In the genomic region with DNA sequence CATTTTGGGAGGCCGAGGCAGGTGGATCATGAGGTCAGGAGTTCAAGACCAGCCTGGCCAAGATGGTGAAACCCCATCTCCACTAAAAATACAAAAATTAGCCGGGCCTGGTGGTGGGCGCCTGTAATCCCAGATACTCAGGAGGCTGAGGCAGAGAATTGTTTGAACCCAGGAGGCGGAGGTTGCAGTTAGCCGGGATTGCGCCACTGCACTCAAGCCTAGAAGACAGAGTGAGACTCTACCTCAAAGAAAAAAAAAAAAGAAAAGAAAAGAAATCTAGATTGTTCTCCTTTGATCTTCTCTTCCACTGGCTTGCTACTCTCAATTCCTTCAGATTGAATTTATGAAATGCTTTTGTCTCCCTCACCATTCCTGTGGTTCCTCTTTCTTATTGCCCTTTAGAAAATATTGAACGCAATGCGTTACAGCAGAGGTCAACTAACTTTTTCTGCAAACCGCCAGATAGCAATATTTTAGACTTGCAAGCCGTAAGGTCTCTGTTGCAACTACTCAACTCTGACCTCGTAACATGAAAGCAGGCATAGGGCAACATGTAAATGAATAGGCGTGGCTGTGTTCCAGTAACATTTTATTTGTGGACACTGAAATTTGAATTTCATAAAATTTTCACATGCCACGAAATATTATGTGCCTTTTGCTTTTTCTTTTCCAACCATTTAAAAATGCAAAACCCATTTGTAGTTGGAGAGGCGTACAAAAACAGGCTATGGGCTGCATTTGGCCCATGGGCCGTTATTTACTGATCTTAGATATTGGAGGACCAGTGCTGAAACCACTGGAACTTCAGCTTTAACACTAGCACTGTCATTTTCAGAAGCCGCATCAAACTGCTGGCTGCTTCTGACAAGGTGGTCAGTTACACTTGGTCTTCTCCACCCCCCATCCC, we compare ENCODE assay signal across 18 cellular contexts. TPM values are rescaled to one million over a fixed set of nuclear protein-coding genes. Genes with fewer than 3 reads are reported as not detected.
DNase-seq lines count a peak whose midpoint lies in the region; ATAC-seq and TF ChIP-seq lines count a peak whose summit lies in the region.
"Had no signal": no experiment of that assay in that cellular context is flagged by ENCODE, and none has a peak within 500 bp of the region (broad histone marks: within the 10 kb centered on the region; RNA-seq: fewer than 3 reads in every experiment).

No MANE protein-coding gene starts in this region.

- H3K27ac ChIP-seq in neutrophil (peak overlapping the region; percentile 64), right cardiac atrium (ENCODE audit: low read length) (no peak overlapping the region)
- H3K27ac ChIP-seq: GM23248, left ventricle myocardium inferior, uterus had no signal

- H3K4me3 ChIP-seq in neutrophil (ENCODE audit: low read depth in 1 of 2, low read length in 1 of 2): no peak overlapping the region
- H3K4me3 ChIP-seq in right cardiac atrium (ENCODE audit: low read length): no peak overlapping the region
- H3K4me3 ChIP-seq: GM23248, left ventricle myocardium inferior, uterus had no signal

- POLR2A ChIA-PET in activated naive CD8-positive, alpha-beta T cell treated with anti-CD3 and anti-CD28 coated beads, Interleukin-2, amount 10 ng/mL, durations not matched to agents 7 days and 5 days (lab: Charles Lee): interaction anchor here (0.7 to 1.8 kb wide), 3 partner anchors 11 to 22 kb away, joined by 3 to 5 read pairs (median 3); no protein-coding TSS in a partner anchor

- H3K27me3 Mint-ChIP-seq in T-helper 2 cell treated with Interferon-gamma antibody and Interleukin-4, amounts not matched to agents 5 μg/mL and 100 μg/mL, for 36 hours (ENCODE audit: low read depth): no peaks in the 10 kb centered on the region
- H3K27me3 Mint-ChIP-seq in activated naive CD8-positive, alpha-beta T cell treated with anti-CD3 and anti-CD28 coated beads, Interleukin-2, amount 10 ng/mL, durations not matched to agents 7 days and 5 days: no peaks in the 10 kb centered on the region

- H3K9me3 Mint-ChIP-seq in T-helper 2 cell treated with Interferon-gamma antibody and Interleukin-4, amounts not matched to agents 5 μg/mL and 100 μg/mL, for 36 hours: no peaks in the 10 kb centered on the region
- no peaks in the 10 kb centered on the region for H3K9me3 Mint-ChIP-seq in activated naive CD8-positive, alpha-beta T cell treated with anti-CD3 and anti-CD28 coated beads, Interleukin-2, amount 10 ng/mL, durations not matched to agents 7 days and 5 days

- H3K27ac Mint-ChIP-seq in T-helper 2 cell treated with Interferon-gamma antibody and Interleukin-4, amounts not matched to agents 5 μg/mL and 100 μg/mL, for 36 hours: peak overlapping the region; percentile 72
- peak overlapping the region; percentile 87 for H3K27ac Mint-ChIP-seq in activated naive CD8-positive, alpha-beta T cell treated with anti-CD3 and anti-CD28 coated beads, Interleukin-2, amount 10 ng/mL, durations not matched to agents 7 days and 5 days

- H3K9me3 ChIP-seq in neutrophil: no peaks in the 10 kb centered on the region
- no peaks in the 10 kb centered on the region for H3K9me3 ChIP-seq in right cardiac atrium (ENCODE audit: control insufficient read depth, low read length)
- H3K9me3 ChIP-seq: left ventricle myocardium inferior, uterus had no signal

- intact Hi-C loops in right cardiac atrium (cut with DNase I): no loop called here
- intact Hi-C loops in sciatic nerve (cut with DNase I): no loop called here

- peak overlapping the region; percentile 39 for H3K4me3 Mint-ChIP-seq in T-helper 2 cell treated with Interferon-gamma antibody and Interleukin-4, amounts not matched to agents 5 μg/mL and 100 μg/mL, for 36 hours
- H3K4me3 Mint-ChIP-seq in activated naive CD8-positive, alpha-beta T cell treated with anti-CD3 and anti-CD28 coated beads, Interleukin-2, amount 10 ng/mL, durations not matched to agents 7 days and 5 days: peak overlapping the region; percentile 71
- H3K4me3 Mint-ChIP-seq: nephron had no signal

- no peak for DNase-seq in T-helper 2 cell treated with Interferon-gamma antibody and Interleukin-4, amounts not matched to agents 5 μg/mL and 100 μg/mL, for 36 hours (ENCODE audit: low spot score)
- DNase-seq in T-helper 2 cell: no peak
- DNase-seq in NOMO-1 (lab: John Stamatoyannopoulos, UW; ENCODE audit: unreplicated experiment in 2 of 2): peak; percentile 90 to 97
- DNase-seq in activated naive CD8-positive, alpha-beta T cell treated with anti-CD3 and anti-CD28 coated beads, Interleukin-2, amount 10 ng/mL, durations not matched to agents 7 days and 5 days: no peak
- no peak for DNase-seq in right cardiac atrium
- no peak for DNase-seq in sciatic nerve (ENCODE audit: low spot score)
- DNase-seq in Ammon's horn (ENCODE audit: low spot score): no peak
- DNase-seq: Calu3; GF-D8; GM23248; hippocampal formation; left ventricle myocardium inferior; NCI-H1048; stimulated activated CD4-positive, alpha-beta T cell treated with anti-CD3 and anti-CD28 coated beads, Interleukin-2, amount 100 ng/mL, for 48 hours; uterus had no signal

- peaks cover 44% of the 10 kb centered on the region for H3K4me1 Mint-ChIP-seq in T-helper 2 cell treated with Interferon-gamma antibody and Interleukin-4, amounts not matched to agents 5 μg/mL and 100 μg/mL, for 36 hours (ENCODE audit: low read depth)
- H3K4me1 Mint-ChIP-seq in activated naive CD8-positive, alpha-beta T cell treated with anti-CD3 and anti-CD28 coated beads, Interleukin-2, amount 10 ng/mL, durations not matched to agents 7 days and 5 days: peaks cover 60% of the 10 kb centered on the region

- peaks cover 26 to 29% of the 10 kb centered on the region in 2 experiments for H3K4me1 ChIP-seq in neutrophil (ENCODE audit: control insufficient read depth in 1 of 2, insufficient read depth in 1 of 2, low read depth in 1 of 2, low read length in 1 of 2)
- H3K4me1 ChIP-seq in right cardiac atrium (ENCODE audit: control insufficient read depth, insufficient read depth, low read length): peaks cover 3% of the 10 kb centered on the region
- H3K4me1 ChIP-seq: uterus had no signal

- H3K27me3 ChIP-seq in neutrophil (no peaks in the 10 kb centered on the region), right cardiac atrium (ENCODE audit: control insufficient read depth, insufficient read depth) (no peaks in the 10 kb centered on the region)
- H3K27me3 ChIP-seq: uterus had no signal

- ATAC-seq in activated naive CD8-positive, alpha-beta T cell treated with anti-CD3 and anti-CD28 coated beads, Interleukin-2, amount 10 ng/mL, durations not matched to agents 7 days and 5 days (ENCODE audit: low read depth): peak; percentile 40
- no peak for ATAC-seq in right cardiac atrium
- ATAC-seq in sciatic nerve: no peak
- ATAC-seq: SK-N-SH treated with all-trans-retinoic acid at 6 μM for 48 hours had no signal

- TF ChIP-seq CTCF in neutrophil (IDR thresholded peaks at IDR 0.05): no peak

- peaks cover 15% of the 10 kb centered on the region for H3K36me3 Mint-ChIP-seq in T-helper 2 cell treated with Interferon-gamma antibody and Interleukin-4, amounts not matched to agents 5 μg/mL and 100 μg/mL, for 36 hours (ENCODE audit: low read depth)
- peaks cover 20% of the 10 kb centered on the region for H3K36me3 Mint-ChIP-seq in activated naive CD8-positive, alpha-beta T cell treated with anti-CD3 and anti-CD28 coated beads, Interleukin-2, amount 10 ng/mL, durations not matched to agents 7 days and 5 days

- WGBS in right cardiac atrium: 90% methylated on average over 16 of the region's 16 CpGs

- H3K36me3 ChIP-seq in neutrophil: no peaks in the 10 kb centered on the region
- H3K36me3 ChIP-seq: uterus had no signal

RNA-seq across cellular contexts. Expression of gene PITPNC1, which starts 24.8 kb away (rescaled TPM):
- 100 to 1,000 TPM; 100 to 104 TPM for total RNA-seq in activated naive CD8-positive, alpha-beta T cell treated with anti-CD3 and anti-CD28 coated beads, Interleukin-2, amount 10 ng/mL, durations not matched to agents 7 days and 5 days
- 10 to 100 TPM; 17.0 to 29.7 (median 24.9) TPM for total RNA-seq in right cardiac atrium
- polyA plus RNA-seq in right cardiac atrium: 8.6 TPM
- total RNA-seq in sciatic nerve: 27.9 TPM

RNA-seq across cellular contexts. Expression of gene PSMD12, which starts 35.5 kb away (rescaled TPM):
- total RNA-seq in activated naive CD8-positive, alpha-beta T cell treated with anti-CD3 and anti-CD28 coated beads, Interleukin-2, amount 10 ng/mL, durations not matched to agents 7 days and 5 days: 10 to 100 TPM; 39.8 to 40.5 TPM
- total RNA-seq in right cardiac atrium: 10 to 100 TPM; 47.2 to 59.5 (median 51.4) TPM
- polyA plus RNA-seq in right cardiac atrium: 26.7 TPM
- total RNA-seq in sciatic nerve: 40.6 TPM

Comparison
In these comparisons a context has a peak if more than half of its experiments do, and no peak if none do; other contexts are left out.
1. DNase-seq: peak in NOMO-1 (2 of 2); none in T-helper 2 cell treated with Interferon-gamma antibody and Interleukin-4, amounts not matched to agents 5 μg/mL and 100 μg/mL, for 36 hours (single experiment), T-helper 2 cell (0 of 5), activated naive CD8-positive, alpha-beta T cell treated with anti-CD3 and anti-CD28 coated beads, Interleukin-2, amount 10 ng/mL, durations not matched to agents 7 days and 5 days (single experiment), right cardiac atrium (0 of 3), sciatic nerve (single experiment) and Ammon's horn (single experiment).